In genomic region chr17:82644148-82644547, GRCh38 we compare ENCODE assay signal across 33 cellular contexts.
"Had no signal": no experiment of that assay in that cellular context is flagged by ENCODE, and none has a peak within 500 bp of the region (broad histone marks: within the 10 kb centered on the region; RNA-seq: fewer than 3 reads in every experiment).

No MANE protein-coding gene starts in this region.

- H3K4me3 Mint-ChIP-seq: activated CD4-positive, alpha-beta memory T cell treated with anti-CD3 and anti-CD28 coated beads, Interleukin-2, amount 10 ng/mL, durations not matched to agents 7 days and 5 days; activated CD4-positive, alpha-beta T cell treated with anti-CD3 and anti-CD28 coated beads, Interleukin-2, amount 10 ng/mL, durations not matched to agents 7 days and 5 days; activated naive CD4-positive, alpha-beta T cell treated with anti-CD3 and anti-CD28 coated beads, Interleukin-2, amount 50 U/mL, for 24 hours; activated T-cell treated with anti-CD3 and anti-CD28 coated beads, Interleukin-2, amount 50 U/mL, for 24 hours; activated T-helper 17 cell treated with anti-CD3 and anti-CD28 coated beads, Interleukin-2, amount 50 U/mL, for 72 hours; central memory CD8-positive, alpha-beta T cell; stimulated activated memory B cell treated with anti-CD40 and anti-IgM and Interleukin-4, amounts not matched to agents 10 μg/mL and 1 μg/mL and 100 μg/mL, for 72 hours; stimulated activated naive CD8-positive, alpha-beta T cell treated with anti-CD3 and anti-CD28 coated beads, Interleukin-15, amount 100 ng/mL, for 72 hours; T-helper 17 cell had no signal

- H3K27ac Mint-ChIP-seq: activated CD4-positive, alpha-beta memory T cell treated with anti-CD3 and anti-CD28 coated beads, Interleukin-2, amount 10 ng/mL, durations not matched to agents 7 days and 5 days; activated naive CD4-positive, alpha-beta T cell treated with anti-CD3 and anti-CD28 coated beads, Interleukin-2, amount 50 U/mL, for 24 hours; activated T-cell treated with anti-CD3 and anti-CD28 coated beads, Interleukin-2, amount 50 U/mL, for 24 hours; activated T-helper 17 cell treated with anti-CD3 and anti-CD28 coated beads, Interleukin-2, amount 50 U/mL, for 72 hours; naive B cell; stimulated activated memory B cell treated with anti-CD40 and anti-IgM and Interleukin-4, amounts not matched to agents 10 μg/mL and 1 μg/mL and 100 μg/mL, for 72 hours had no signal

- DNase-seq: activated CD4-positive, alpha-beta memory T cell treated with anti-CD3 and anti-CD28 coated beads, Interleukin-2, amount 10 ng/mL, durations not matched to agents 7 days and 5 days; activated CD4-positive, alpha-beta T cell treated with anti-CD3 and anti-CD28 coated beads, Interleukin-2, amount 10 ng/mL, durations not matched to agents 7 days and 5 days; activated CD4-positive, CD25-positive, alpha-beta regulatory T cell treated with anti-CD3 and anti-CD28 coated beads, Interleukin-2, amount 50 U/mL, for 72 hours; activated CD8-positive, alpha-beta memory T cell treated with anti-CD3 and anti-CD28 coated beads, Interleukin-2, amount 50 U/mL, for 48 hours; activated T-cell treated with anti-CD3 and anti-CD28 coated beads, Interleukin-2, amount 50 U/mL, for 24 hours; dermis blood vessel endothelial cell; effector CD8-positive, alpha-beta T cell; islet precursor cell; left cardiac atrium; left ventricle myocardium superior; mammary epithelial cell; naive B cell; ovary; retina; sigmoid colon; small intestine; stimulated activated CD4-positive, alpha-beta T cell treated with anti-CD3 and anti-CD28 coated beads, Interleukin-1b, Interleukin-23, amount 100 ng/mL, for 48 hours; stimulated activated CD4-positive, alpha-beta T cell treated with anti-CD3 and anti-CD28 coated beads, Interleukin-4, amount 100 ng/mL, for 4 hours; stimulated activated CD8-positive, alpha-beta memory T cell treated with anti-CD3 and anti-CD28 coated beads, Interleukin-4, amount 100 ng/mL, for 48 hours; stimulated activated naive CD8-positive, alpha-beta T cell treated with anti-CD3 and anti-CD28 coated beads, Interleukin-15, amount 100 ng/mL, for 72 hours; substantia nigra; SW 1271; T-helper 17 cell; upper lobe of left lung had no signal

- H3K27ac ChIP-seq: breast epithelium, gastroesophageal sphincter, hepatocyte, ovary, prostate gland, sigmoid colon, upper lobe of left lung, vagina had no signal

- H3K9me3 ChIP-seq: breast epithelium, gastroesophageal sphincter, ovary, prostate gland, sigmoid colon, upper lobe of left lung, vagina had no signal

- H3K9me3 Mint-ChIP-seq: activated CD4-positive, alpha-beta memory T cell treated with anti-CD3 and anti-CD28 coated beads, Interleukin-2, amount 10 ng/mL, durations not matched to agents 7 days and 5 days; activated CD4-positive, alpha-beta T cell treated with anti-CD3 and anti-CD28 coated beads, Interleukin-2, amount 10 ng/mL, durations not matched to agents 7 days and 5 days; activated naive CD4-positive, alpha-beta T cell treated with anti-CD3 and anti-CD28 coated beads, Interleukin-2, amount 50 U/mL, for 24 hours; activated T-cell treated with anti-CD3 and anti-CD28 coated beads, Interleukin-2, amount 50 U/mL, for 24 hours; activated T-helper 17 cell treated with anti-CD3 and anti-CD28 coated beads, Interleukin-2, amount 50 U/mL, for 72 hours; central memory CD8-positive, alpha-beta T cell; naive B cell; stimulated activated memory B cell treated with anti-CD40 and anti-IgM and Interleukin-4, amounts not matched to agents 10 μg/mL and 1 μg/mL and 100 μg/mL, for 72 hours; stimulated activated naive CD8-positive, alpha-beta T cell treated with anti-CD3 and anti-CD28 coated beads, Interleukin-15, amount 100 ng/mL, for 72 hours had no signal

- ATAC-seq: activated T-helper 17 cell treated with anti-CD3 and anti-CD28 coated beads, Interleukin-2, amount 50 U/mL, for 72 hours; gastroesophageal sphincter; left cardiac atrium; left ventricle myocardium superior; stimulated activated memory B cell treated with anti-CD40 and anti-IgM and Interleukin-4, amounts not matched to agents 10 μg/mL and 1 μg/mL and 100 μg/mL, for 72 hours; stimulated activated naive CD8-positive, alpha-beta T cell treated with anti-CD3 and anti-CD28 coated beads, Interleukin-15, amount 100 ng/mL, for 72 hours; T-helper 17 cell had no signal

- H3K4me3 ChIP-seq: breast epithelium, gastroesophageal sphincter, hepatocyte, ovary, prostate gland, sigmoid colon, upper lobe of left lung, vagina had no signal

- H3K27me3 Mint-ChIP-seq: activated CD4-positive, alpha-beta memory T cell treated with anti-CD3 and anti-CD28 coated beads, Interleukin-2, amount 10 ng/mL, durations not matched to agents 7 days and 5 days; activated CD4-positive, alpha-beta T cell treated with anti-CD3 and anti-CD28 coated beads, Interleukin-2, amount 10 ng/mL, durations not matched to agents 7 days and 5 days; activated naive CD4-positive, alpha-beta T cell treated with anti-CD3 and anti-CD28 coated beads, Interleukin-2, amount 50 U/mL, for 24 hours; activated T-cell treated with anti-CD3 and anti-CD28 coated beads, Interleukin-2, amount 50 U/mL, for 24 hours; activated T-helper 17 cell treated with anti-CD3 and anti-CD28 coated beads, Interleukin-2, amount 50 U/mL, for 72 hours; central memory CD8-positive, alpha-beta T cell; naive B cell; stimulated activated memory B cell treated with anti-CD40 and anti-IgM and Interleukin-4, amounts not matched to agents 10 μg/mL and 1 μg/mL and 100 μg/mL, for 72 hours; stimulated activated naive CD8-positive, alpha-beta T cell treated with anti-CD3 and anti-CD28 coated beads, Interleukin-15, amount 100 ng/mL, for 72 hours; T-helper 17 cell had no signal

- H3K36me3 ChIP-seq: breast epithelium, ovary had no signal

- H3K4me1 ChIP-seq: prostate gland had no signal

- H3K27me3 ChIP-seq: breast epithelium, gastroesophageal sphincter, hepatocyte, ovary, sigmoid colon, upper lobe of left lung, vagina had no signal
